Comparison of ENCODE assay signal across 4 cellular contexts in genomic region chr10:132654121-132654571, GRCh38.
"Had no signal": no experiment of that assay in that cellular context is flagged by ENCODE, and none has a peak within 500 bp of the region (broad histone marks: within the 10 kb centered on the region; RNA-seq: fewer than 3 reads in every experiment).

No MANE protein-coding gene starts in this region.

- H3K9me3 ChIP-seq: breast epithelium, testis had no signal

- H3K4me1 ChIP-seq: breast epithelium, testis had no signal

- H3K27ac ChIP-seq: breast epithelium, hepatocyte, testis had no signal

- H3K27me3 ChIP-seq: breast epithelium, hepatocyte, testis had no signal

- H3K36me3 ChIP-seq: breast epithelium had no signal

- H3K4me3 ChIP-seq: breast epithelium, hepatocyte, lung, testis had no signal
